In the genomic region with DNA sequence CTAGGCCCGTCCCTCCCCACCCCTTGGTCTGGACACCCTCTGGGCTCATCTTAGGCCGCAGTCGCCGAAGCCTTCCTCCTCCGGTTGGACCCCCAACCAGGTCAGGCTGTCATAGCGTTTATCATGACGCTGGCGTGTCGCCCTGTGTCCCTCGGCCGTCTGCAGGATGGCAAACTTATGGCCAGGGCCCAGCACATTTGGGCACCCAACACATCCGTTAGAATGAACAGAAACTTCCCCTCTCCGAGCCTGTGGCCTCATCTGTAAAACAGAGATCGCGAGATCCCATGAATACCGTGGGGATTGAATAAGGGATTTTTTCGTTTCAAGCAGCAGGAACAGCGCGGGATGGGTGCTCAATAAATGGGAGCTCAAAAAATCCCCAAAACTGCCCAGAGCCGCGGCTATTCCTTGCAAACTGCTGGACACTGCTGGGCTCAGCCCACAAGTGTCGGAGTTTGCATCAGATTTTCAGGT, we compare ENCODE assay signal across 1 cellular context.
TF ChIP-seq lines count a peak whose summit lies in the region.

No MANE protein-coding gene starts in this region.

TF ChIP-seq in GM12878, 131 proteins besides CTCF, POLR2A, EP300 and RAD21:
- no peak for TF ChIP-seq STAT3 (IDR thresholded peaks at IDR 0.05; ENCODE audit: low read depth, low read length)
- TF ChIP-seq BRCA1 (IDR thresholded peaks at IDR 0.05; ENCODE audit: low read depth, low read length), result peak; percentile 60; the same call in 1 of the 2 replicates
- TF ChIP-seq RBBP5 (conservative IDR thresholded peaks at IDR 0.05), result no peak
- no peak for TF ChIP-seq SIN3A (IDR thresholded peaks at IDR 0.05; ENCODE audit: low read depth, low read length)
- TF ChIP-seq SREBF2 (IDR thresholded peaks at IDR 0.05; ENCODE audit: low read length), result no peak
- 0 out of 2 replicates have a peak, but pooled peaks have one; percentile 16 for TF ChIP-seq RUNX3 (IDR thresholded peaks at IDR 0.05; ENCODE audit: low read length)
- TF ChIP-seq MTA3 (IDR thresholded peaks at IDR 0.05; ENCODE audit: borderline replicate concordance, low read length), result peak; percentile 40; the same call in 1 of the 2 replicates
- TF ChIP-seq CHD2 (IDR thresholded peaks at IDR 0.05; ENCODE audit: borderline replicate concordance, low read depth, low read length), result peak; percentile 89
- TF ChIP-seq, protein P1, sequence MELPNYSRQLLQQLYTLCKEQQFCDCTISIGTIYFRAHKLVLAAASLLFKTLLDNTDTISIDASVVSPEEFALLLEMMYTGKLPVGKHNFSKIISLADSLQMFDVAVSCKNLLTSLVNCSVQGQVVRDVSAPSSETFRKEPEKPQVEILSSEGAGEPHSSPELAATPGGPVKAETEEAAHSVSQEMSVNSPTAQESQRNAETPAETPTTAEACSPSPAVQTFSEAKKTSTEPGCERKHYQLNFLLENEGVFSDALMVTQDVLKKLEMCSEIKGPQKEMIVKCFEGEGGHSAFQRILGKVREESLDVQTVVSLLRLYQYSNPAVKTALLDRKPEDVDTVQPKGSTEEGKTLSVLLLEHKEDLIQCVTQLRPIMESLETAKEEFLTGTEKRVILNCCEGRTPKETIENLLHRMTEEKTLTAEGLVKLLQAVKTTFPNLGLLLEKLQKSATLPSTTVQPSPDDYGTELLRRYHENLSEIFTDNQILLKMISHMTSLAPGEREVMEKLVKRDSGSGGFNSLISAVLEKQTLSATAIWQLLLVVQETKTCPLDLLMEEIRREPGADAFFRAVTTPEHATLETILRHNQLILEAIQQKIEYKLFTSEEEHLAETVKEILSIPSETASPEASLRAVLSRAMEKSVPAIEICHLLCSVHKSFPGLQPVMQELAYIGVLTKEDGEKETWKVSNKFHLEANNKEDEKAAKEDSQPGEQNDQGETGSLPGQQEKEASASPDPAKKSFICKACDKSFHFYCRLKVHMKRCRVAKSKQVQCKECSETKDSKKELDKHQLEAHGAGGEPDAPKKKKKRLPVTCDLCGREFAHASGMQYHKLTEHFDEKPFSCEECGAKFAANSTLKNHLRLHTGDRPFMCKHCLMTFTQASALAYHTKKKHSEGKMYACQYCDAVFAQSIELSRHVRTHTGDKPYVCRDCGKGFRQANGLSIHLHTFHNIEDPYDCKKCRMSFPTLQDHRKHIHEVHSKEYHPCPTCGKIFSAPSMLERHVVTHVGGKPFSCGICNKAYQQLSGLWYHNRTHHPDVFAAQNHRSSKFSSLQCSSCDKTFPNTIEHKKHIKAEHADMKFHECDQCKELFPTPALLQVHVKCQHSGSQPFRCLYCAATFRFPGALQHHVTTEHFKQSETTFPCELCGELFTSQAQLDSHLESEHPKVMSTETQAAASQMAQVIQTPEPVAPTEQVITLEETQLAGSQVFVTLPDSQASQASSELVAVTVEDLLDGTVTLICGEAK (IDR thresholded peaks at IDR 0.05; ENCODE audit: borderline replicate concordance), result no peak
- TF ChIP-seq, protein P2, sequence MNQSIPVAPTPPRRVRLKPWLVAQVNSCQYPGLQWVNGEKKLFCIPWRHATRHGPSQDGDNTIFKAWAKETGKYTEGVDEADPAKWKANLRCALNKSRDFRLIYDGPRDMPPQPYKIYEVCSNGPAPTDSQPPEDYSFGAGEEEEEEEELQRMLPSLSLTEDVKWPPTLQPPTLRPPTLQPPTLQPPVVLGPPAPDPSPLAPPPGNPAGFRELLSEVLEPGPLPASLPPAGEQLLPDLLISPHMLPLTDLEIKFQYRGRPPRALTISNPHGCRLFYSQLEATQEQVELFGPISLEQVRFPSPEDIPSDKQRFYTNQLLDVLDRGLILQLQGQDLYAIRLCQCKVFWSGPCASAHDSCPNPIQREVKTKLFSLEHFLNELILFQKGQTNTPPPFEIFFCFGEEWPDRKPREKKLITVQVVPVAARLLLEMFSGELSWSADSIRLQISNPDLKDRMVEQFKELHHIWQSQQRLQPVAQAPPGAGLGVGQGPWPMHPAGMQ (IDR thresholded peaks at IDR 0.05; ENCODE audit: borderline replicate concordance), result no peak
- TF ChIP-seq SMAD5 (IDR thresholded peaks at IDR 0.05; ENCODE audit: low read depth), result peak; percentile 29; the same call in 1 of the 2 replicates
- TF ChIP-seq FOS (IDR thresholded peaks at IDR 0.05; ENCODE audit: borderline replicate concordance, extremely low read depth, insufficient read length), result no peak
- peak; percentile 14; the same call in 1 of the 2 replicates for TF ChIP-seq POLR2AphosphoS5 (IDR thresholded peaks at IDR 0.05; ENCODE audit: low read length)
- TF ChIP-seq, protein P3, sequence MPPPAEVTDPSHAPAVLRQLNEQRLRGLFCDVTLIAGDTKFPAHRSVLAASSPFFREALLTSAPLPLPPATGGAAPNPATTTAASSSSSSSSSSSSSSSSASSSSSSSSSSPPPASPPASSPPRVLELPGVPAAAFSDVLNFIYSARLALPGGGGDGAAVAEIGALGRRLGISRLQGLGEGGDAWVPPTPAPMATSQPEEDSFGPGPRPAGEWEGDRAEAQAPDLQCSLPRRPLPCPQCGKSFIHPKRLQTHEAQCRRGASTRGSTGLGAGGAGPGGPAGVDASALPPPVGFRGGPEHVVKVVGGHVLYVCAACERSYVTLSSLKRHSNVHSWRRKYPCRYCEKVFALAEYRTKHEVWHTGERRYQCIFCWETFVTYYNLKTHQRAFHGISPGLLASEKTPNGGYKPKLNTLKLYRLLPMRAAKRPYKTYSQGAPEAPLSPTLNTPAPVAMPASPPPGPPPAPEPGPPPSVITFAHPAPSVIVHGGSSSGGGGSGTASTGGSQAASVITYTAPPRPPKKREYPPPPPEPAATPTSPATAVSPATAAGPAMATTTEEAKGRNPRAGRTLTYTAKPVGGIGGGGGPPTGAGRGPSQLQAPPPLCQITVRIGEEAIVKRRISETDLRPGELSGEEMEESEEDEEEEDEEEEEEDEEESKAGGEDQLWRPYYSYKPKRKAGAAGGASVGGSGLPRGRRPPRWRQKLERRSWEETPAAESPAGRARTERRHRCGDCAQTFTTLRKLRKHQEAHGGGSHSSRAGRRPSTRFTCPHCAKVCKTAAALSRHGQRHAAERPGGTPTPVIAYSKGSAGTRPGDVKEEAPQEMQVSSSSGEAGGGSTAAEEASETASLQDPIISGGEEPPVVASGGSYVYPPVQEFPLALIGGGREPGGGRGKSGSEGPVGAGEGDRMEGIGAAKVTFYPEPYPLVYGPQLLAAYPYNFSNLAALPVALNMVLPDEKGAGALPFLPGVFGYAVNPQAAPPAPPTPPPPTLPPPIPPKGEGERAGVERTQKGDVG (CRISPR knock-in tag; IDR thresholded peaks at IDR 0.05), result no peak
- no peak for TF ChIP-seq STAT1 (conservative IDR thresholded peaks at IDR 0.05)
